In the genomic region with DNA sequence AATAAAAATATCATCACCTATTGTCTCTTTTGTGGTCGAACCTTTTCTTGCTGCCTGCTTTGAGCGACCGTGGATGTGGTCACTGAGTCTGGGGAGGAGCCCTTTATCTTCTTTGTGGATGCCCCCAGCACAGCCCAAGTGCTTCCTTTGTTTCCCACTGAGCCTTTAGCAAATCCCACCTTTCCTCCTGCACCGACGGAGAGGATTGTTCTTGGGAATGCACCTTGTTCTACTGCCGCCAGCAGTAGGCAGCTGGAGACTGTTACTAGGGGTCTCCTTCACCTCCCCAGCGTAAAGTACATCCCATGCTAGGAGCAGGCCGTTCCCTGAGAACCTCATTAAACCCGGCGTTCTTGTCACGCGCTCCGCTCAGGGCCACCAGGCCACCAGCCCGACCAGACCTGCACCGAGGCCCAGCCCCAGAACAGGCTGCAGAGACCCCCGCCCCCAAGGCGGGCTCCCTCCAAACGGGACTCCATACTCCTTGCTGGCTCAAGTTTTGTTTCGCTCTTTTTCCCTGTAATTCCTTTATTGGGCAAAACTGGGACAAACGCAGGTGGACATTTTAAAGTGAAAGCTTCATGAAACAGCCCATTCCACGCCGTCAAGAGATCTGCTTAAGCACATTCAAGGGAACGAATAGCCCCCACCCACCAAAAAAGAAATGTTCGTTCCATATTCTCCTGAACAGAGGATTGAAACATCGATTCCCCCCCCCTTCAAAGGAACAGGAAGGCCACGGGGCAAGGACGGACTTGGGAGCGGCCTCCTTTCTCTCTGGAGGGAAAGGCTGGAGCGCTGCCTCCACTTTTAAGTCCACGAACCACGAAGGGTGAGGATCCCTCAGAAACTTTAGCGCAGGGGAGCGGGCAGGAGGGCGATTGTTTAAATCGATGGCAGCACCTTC, we compare ENCODE assay signal across 8 cellular contexts. TPM values are rescaled to one million over a fixed set of nuclear protein-coding genes. Genes with fewer than 3 reads are reported as not detected.
DNase-seq lines count a peak whose midpoint lies in the region; ATAC-seq, FAIRE-seq and TF ChIP-seq lines count a peak whose summit lies in the region.

No MANE protein-coding gene starts in this region.

- H4K20me1 ChIP-seq in HepG2 (ENCODE audit: insufficient read depth, low read length), result peaks cover 34% of the 10 kb centered on the region

- intact Hi-C loops in HepG2 (cut with micrococcal nuclease; ENCODE audit: unreplicated experiment), result loop anchor here (1.0 to 5.0 kb wide), 2 partner anchors 36 to 118 kb away; no protein-coding TSS in a partner anchor

- peak; percentile 64 to 81 (median 69) for DNase-seq in NCI-H1417 (lab: John Stamatoyannopoulos, UW)
- no peak for DNase-seq in NCI-H1417 treated with DMSO at 0.1 percent for 48 hours (lab: John Stamatoyannopoulos, UW)
- DNase-seq in NCI-H1105 (lab: John Stamatoyannopoulos, UW), result peak; percentile 54
- DNase-seq in dermis blood vessel endothelial cell, result peak; percentile 74
- DNase-seq in HepG2 (ENCODE audit: low spot score), result peak; percentile 78
- peak; percentile 15 to 38 for DNase-seq in stimulated activated CD4-positive, alpha-beta T cell treated with anti-CD3 and anti-CD28 coated beads, Interleukin-4, amount 100 ng/mL, for 4 hours
- no peak for DNase-seq in mesenteric fat pad (ENCODE audit: low spot score)

- H3K4me2 ChIP-seq in HepG2 (ENCODE audit: low read depth, low read length), result peak overlapping the region; percentile 91

- in situ Hi-C loops in HepG2 (cut with HindIII; ENCODE audit: extremely low pct_ligation_motif_present, low pct_unique_long_range_greater_than_20kb), result no loop called here

- H3K27ac ChIP-seq in VCaP, result peak overlapping the region; percentile 100
- H3K27ac ChIP-seq in HepG2 (ENCODE audit: extremely low read length, insufficient read depth, low read length), result peak overlapping the region; percentile 99

- H3K27me3 ChIP-seq in HepG2 (ENCODE audit: control insufficient read depth in 1 of 2, insufficient read depth in 2 of 2, low read length in 2 of 2), result no peaks in the 10 kb centered on the region; a peak in 1 of 5 replicates

- FAIRE-seq in HepG2 (lab: Jason Lieb, UNC), result peak; percentile 64

- TF ChIP-seq CTCF in VCaP (conservative IDR thresholded peaks at IDR 0.05) (no peak), HepG2 (CRISPR knock-in tag; IDR thresholded peaks at IDR 0.05) (peak; percentile 79)

- H3K9me3 ChIP-seq in HepG2 (ENCODE audit: low read length), result no peaks in the 10 kb centered on the region

- peaks cover 38% of the 10 kb centered on the region for H3K4me1 ChIP-seq in HepG2 (ENCODE audit: insufficient read depth, low read length)

- H3K9ac ChIP-seq in HepG2 (ENCODE audit: insufficient read depth, low read depth, low read length), result peak overlapping the region; percentile 99

- TSS peak; percentile 76 for BruUV-seq in HepG2 (replicated peaks; lab: Mats Ljungman, UMichigan)

- TF ChIP-seq POLR2A in HepG2 (IDR thresholded peaks at IDR 0.05; ENCODE audit: insufficient read depth in 1 of 2, low read depth in 2 of 2, low read length in 2 of 2), result peak; percentile 74 to 79

- H3K79me2 ChIP-seq in HepG2 (ENCODE audit: insufficient read depth, low read length), result peaks cover 53% of the 10 kb centered on the region

- H2AFZ ChIP-seq in HepG2 (ENCODE audit: low read length), result peak overlapping the region; percentile 12

- TF ChIP-seq RAD21 in HepG2 (CRISPR knock-in tag; IDR thresholded peaks at IDR 0.05), result peak; percentile 66

- ATAC-seq in HepG2, result peak; percentile 55

- POLR2A ChIA-PET in HepG2 (lab: Yijun Ruan, JAX), result interaction anchor here (0.6 to 11.7 kb wide), 51 partner anchors 14 to 231 kb away, joined by 3 to 445 read pairs (median 10); a partner anchor contains a TSS

- CTCF ChIA-PET in HepG2 (lab: Yijun Ruan, JAX; ENCODE audit: low intra/inter-chr PET ratio, low total read pairs), result interaction anchor here (1.1 to 3.0 kb wide), 2 partner anchors 14 to 117 kb away, joined by 5 to 25 read pairs; no protein-coding TSS in a partner anchor

- peak overlapping the region; percentile 81 to 96 (median 95) for H3K4me3 ChIP-seq in HepG2 (replicated peaks in 1 of 3; ENCODE audit: insufficient read depth in 1 of 3, low read depth in 2 of 3, low read length in 3 of 3)

- peaks cover 11 to 26% of the 10 kb centered on the region in 2 experiments; a peak in 4 of 5 replicates for H3K36me3 ChIP-seq in HepG2 (replicated peaks in 1 of 2; ENCODE audit: control insufficient read depth in 1 of 2, insufficient read depth in 2 of 2, low read length in 2 of 2)

- WGBS in HepG2 (ENCODE audit: low lambda C conversion rate), result 1% methylated on average over 34 of the region's 35 CpGs

- TF ChIP-seq EP300 in HepG2 (IDR thresholded peaks at IDR 0.05; ENCODE audit: low read depth in 2 of 2, low read length in 2 of 2) (0 out of 4 replicates have a peak, but pooled peaks of 1 of the 2 experiments have one; percentile 11), HepG2 (CRISPR knock-in tag; IDR thresholded peaks at IDR 0.05; ENCODE audit: borderline replicate concordance) (no peak)

RNA-seq across cellular contexts. Expression of a gene that starts 1.1 kb away (rescaled TPM):
- total RNA-seq in dermis blood vessel endothelial cell, result 64.3 and 89.6 TPM in 2 replicates
- 55.8 and 155 TPM in 2 replicates for total RNA-seq in HepG2 (2016; rRNA removed; fragmentation: Illumina TruSeq; extraction: Trizol)
- 17.0 and 17.4 TPM in 2 replicates for total RNA-seq in HepG2 (2016; cell fraction: cytosol; rRNA removed; fragmentation: Illumina TruSeq; extraction: Trizol; ENCODE audit: low read depth)
- 56.1 and 159 TPM in 2 replicates for total RNA-seq in HepG2 (2016; cell fraction: insoluble cytoplasmic fraction; rRNA removed; fragmentation: Illumina TruSeq; extraction: Trizol)
- total RNA-seq in HepG2 (2016; cell fraction: membrane; rRNA removed; fragmentation: Illumina TruSeq; extraction: Trizol), result 24.5 and 25.4 TPM in 2 replicates
- 512 and 527 TPM in 2 replicates for total RNA-seq in HepG2 (2016; cell fraction: nucleus; rRNA removed; fragmentation: Illumina TruSeq; extraction: Trizol)
- polyA plus RNA-seq in HepG2 (2011; rRNA removed), result 331 and 367 TPM in 2 replicates
- 57.6 and 71.2 TPM in 2 replicates for polyA plus RNA-seq in HepG2 (2011; cell fraction: cytosol; rRNA removed)
- polyA plus RNA-seq in HepG2 (2011; cell fraction: nucleus; rRNA removed), result 1,062 and 1,322 TPM in 2 replicates
- 226 and 241 TPM in 2 replicates for polyA plus RNA-seq in HepG2 (2012)
- 3.7 and 4.3 TPM in 2 replicates for polyA plus RNA-seq in HepG2 (2016; cell fraction: cytosol; fragmentation: Illumina TruSeq; extraction: Trizol; ENCODE audit: low read depth)
- polyA plus RNA-seq in HepG2 (2016; cell fraction: insoluble cytoplasmic fraction; fragmentation: Illumina TruSeq; extraction: Trizol; ENCODE audit: low read depth), result 67.1 and 68.7 TPM in 2 replicates
- 13.5 TPM in 2 replicates for polyA plus RNA-seq in HepG2 (2016; cell fraction: membrane; fragmentation: Illumina TruSeq; extraction: Trizol; ENCODE audit: low read depth)
- 1,060 and 1,066 TPM in 2 replicates for polyA plus RNA-seq in HepG2 (2016; cell fraction: nucleus; fragmentation: Illumina TruSeq; extraction: Trizol; ENCODE audit: insufficient read depth, low read depth)
- 260 and 404 TPM in 2 replicates for polyA minus RNA-seq in HepG2 (2011; rRNA and poly(A)+ RNA removed; ENCODE audit: low replicate concordance)
- 43.2 and 67.4 TPM in 2 replicates for polyA minus RNA-seq in HepG2 (2011; cell fraction: cytosol; rRNA and poly(A)+ RNA removed)
- 961 and 1,136 TPM in 2 replicates for polyA minus RNA-seq in HepG2 (2011; cell fraction: nucleus; rRNA and poly(A)+ RNA removed)
- total RNA-seq in mesenteric fat pad, result 494 TPM

RNA-seq across cellular contexts. Expression of a gene that starts 23.4 kb away (rescaled TPM):
- 57.3 and 58.7 TPM in 2 replicates for total RNA-seq in dermis blood vessel endothelial cell
- 51.3 and 103 TPM in 2 replicates for total RNA-seq in HepG2 (2016; rRNA removed; fragmentation: Illumina TruSeq; extraction: Trizol)
- 17.1 and 22.7 TPM in 2 replicates for total RNA-seq in HepG2 (2016; cell fraction: cytosol; rRNA removed; fragmentation: Illumina TruSeq; extraction: Trizol; ENCODE audit: low read depth)
- total RNA-seq in HepG2 (2016; cell fraction: insoluble cytoplasmic fraction; rRNA removed; fragmentation: Illumina TruSeq; extraction: Trizol), result 48.3 and 106 TPM in 2 replicates
- total RNA-seq in HepG2 (2016; cell fraction: membrane; rRNA removed; fragmentation: Illumina TruSeq; extraction: Trizol), result 29.4 and 31.6 TPM in 2 replicates
- 105 and 118 TPM in 2 replicates for total RNA-seq in HepG2 (2016; cell fraction: nucleus; rRNA removed; fragmentation: Illumina TruSeq; extraction: Trizol)
- polyA plus RNA-seq in HepG2 (2011; rRNA removed), result 72.5 and 74.9 TPM in 2 replicates
- 69.2 and 77.6 TPM in 2 replicates for polyA plus RNA-seq in HepG2 (2011; cell fraction: cytosol; rRNA removed)
- 125 and 131 TPM in 2 replicates for polyA plus RNA-seq in HepG2 (2011; cell fraction: nucleus; rRNA removed)
- 61.2 and 76.7 TPM in 2 replicates for polyA plus RNA-seq in HepG2 (2012)
- 13.3 and 16.7 TPM in 2 replicates for polyA plus RNA-seq in HepG2 (2016; cell fraction: cytosol; fragmentation: Illumina TruSeq; extraction: Trizol; ENCODE audit: low read depth)
- polyA plus RNA-seq in HepG2 (2016; cell fraction: insoluble cytoplasmic fraction; fragmentation: Illumina TruSeq; extraction: Trizol; ENCODE audit: low read depth), result 30.8 and 40.7 TPM in 2 replicates
- 17.3 and 20.9 TPM in 2 replicates for polyA plus RNA-seq in HepG2 (2016; cell fraction: membrane; fragmentation: Illumina TruSeq; extraction: Trizol; ENCODE audit: low read depth)
- polyA plus RNA-seq in HepG2 (2016; cell fraction: nucleus; fragmentation: Illumina TruSeq; extraction: Trizol; ENCODE audit: insufficient read depth, low read depth), result 107 and 111 TPM in 2 replicates
- 104 and 294 TPM in 2 replicates for polyA minus RNA-seq in HepG2 (2011; rRNA and poly(A)+ RNA removed; ENCODE audit: low replicate concordance)
- 49.5 and 52.3 TPM in 2 replicates for polyA minus RNA-seq in HepG2 (2011; cell fraction: cytosol; rRNA and poly(A)+ RNA removed)
- 129 and 159 TPM in 2 replicates for polyA minus RNA-seq in HepG2 (2011; cell fraction: nucleus; rRNA and poly(A)+ RNA removed)
- 45.6 TPM for total RNA-seq in mesenteric fat pad

RNA-seq across cellular contexts. Expression of a gene that starts 39.5 kb away (rescaled TPM):
- total RNA-seq in dermis blood vessel endothelial cell (6.8 and 7.5 TPM in 2 replicates), HepG2 (2016; rRNA removed; fragmentation: Illumina TruSeq; extraction: Trizol) (83.3 and 97.0 TPM in 2 replicates), mesenteric fat pad (73.3 TPM)
- total RNA-seq in HepG2 (2016; cell fraction: cytosol; rRNA removed; fragmentation: Illumina TruSeq; extraction: Trizol; ENCODE audit: low read depth), result 33.0 and 34.9 TPM in 2 replicates
- 91.8 and 96.6 TPM in 2 replicates for total RNA-seq in HepG2 (2016; cell fraction: insoluble cytoplasmic fraction; rRNA removed; fragmentation: Illumina TruSeq; extraction: Trizol)
- 38.7 and 40.7 TPM in 2 replicates for total RNA-seq in HepG2 (2016; cell fraction: membrane; rRNA removed; fragmentation: Illumina TruSeq; extraction: Trizol)
- 36.3 and 40.3 TPM in 2 replicates for total RNA-seq in HepG2 (2016; cell fraction: nucleus; rRNA removed; fragmentation: Illumina TruSeq; extraction: Trizol)
- 151 and 157 TPM in 2 replicates for polyA plus RNA-seq in HepG2 (2011; rRNA removed)
- 149 and 196 TPM in 2 replicates for polyA plus RNA-seq in HepG2 (2011; cell fraction: cytosol; rRNA removed)
- polyA plus RNA-seq in HepG2 (2011; cell fraction: nucleus; rRNA removed), result 67.9 and 94.0 TPM in 2 replicates
- 146 and 149 TPM in 2 replicates for polyA plus RNA-seq in HepG2 (2012)
- polyA plus RNA-seq in HepG2 (2016; cell fraction: cytosol; fragmentation: Illumina TruSeq; extraction: Trizol; ENCODE audit: low read depth), result 45.1 and 52.0 TPM in 2 replicates
- polyA plus RNA-seq in HepG2 (2016; cell fraction: insoluble cytoplasmic fraction; fragmentation: Illumina TruSeq; extraction: Trizol; ENCODE audit: low read depth), result 141 and 157 TPM in 2 replicates
- polyA plus RNA-seq in HepG2 (2016; cell fraction: membrane; fragmentation: Illumina TruSeq; extraction: Trizol; ENCODE audit: low read depth), result 48.0 and 51.7 TPM in 2 replicates
- polyA plus RNA-seq in HepG2 (2016; cell fraction: nucleus; fragmentation: Illumina TruSeq; extraction: Trizol; ENCODE audit: insufficient read depth, low read depth), result 89.3 and 90.1 TPM in 2 replicates
- 33.8 and 60.6 TPM in 2 replicates for polyA minus RNA-seq in HepG2 (2011; rRNA and poly(A)+ RNA removed; ENCODE audit: low replicate concordance)
- polyA minus RNA-seq in HepG2 (2011; cell fraction: cytosol; rRNA and poly(A)+ RNA removed), result 17.8 and 20.1 TPM in 2 replicates
- 16.2 and 24.6 TPM in 2 replicates for polyA minus RNA-seq in HepG2 (2011; cell fraction: nucleus; rRNA and poly(A)+ RNA removed)

RNA-seq across cellular contexts. Expression of a gene that starts 46.4 kb away (rescaled TPM):
- 45.3 and 132 TPM in 2 replicates for total RNA-seq in dermis blood vessel endothelial cell
- total RNA-seq in HepG2 (2016; rRNA removed; fragmentation: Illumina TruSeq; extraction: Trizol), result 7.2 and 9.0 TPM in 2 replicates
- total RNA-seq in HepG2 (2016; cell fraction: cytosol; rRNA removed; fragmentation: Illumina TruSeq; extraction: Trizol; ENCODE audit: low read depth), result 13.9 and 18.3 TPM in 2 replicates
- total RNA-seq in HepG2 (2016; cell fraction: insoluble cytoplasmic fraction; rRNA removed; fragmentation: Illumina TruSeq; extraction: Trizol), result 7.1 and 9.2 TPM in 2 replicates
- total RNA-seq in HepG2 (2016; cell fraction: membrane; rRNA removed; fragmentation: Illumina TruSeq; extraction: Trizol), result 12.5 and 15.9 TPM in 2 replicates
- total RNA-seq in HepG2 (2016; cell fraction: nucleus; rRNA removed; fragmentation: Illumina TruSeq; extraction: Trizol), result 3.2 and 4.0 TPM in 2 replicates
- 56.7 and 68.6 TPM in 2 replicates for polyA plus RNA-seq in HepG2 (2011; rRNA removed)
- 87.7 and 90.8 TPM in 2 replicates for polyA plus RNA-seq in HepG2 (2011; cell fraction: cytosol; rRNA removed)
- polyA plus RNA-seq in HepG2 (2011; cell fraction: nucleus; rRNA removed), result 35.8 and 44.7 TPM in 2 replicates
- polyA plus RNA-seq in HepG2 (2012), result 39.4 and 46.3 TPM in 2 replicates
- 27.3 and 33.3 TPM in 2 replicates for polyA plus RNA-seq in HepG2 (2016; cell fraction: cytosol; fragmentation: Illumina TruSeq; extraction: Trizol; ENCODE audit: low read depth)
- polyA plus RNA-seq in HepG2 (2016; cell fraction: insoluble cytoplasmic fraction; fragmentation: Illumina TruSeq; extraction: Trizol; ENCODE audit: low read depth), result 20.9 and 22.2 TPM in 2 replicates
- polyA plus RNA-seq in HepG2 (2016; cell fraction: membrane; fragmentation: Illumina TruSeq; extraction: Trizol; ENCODE audit: low read depth), result 21.7 and 27.9 TPM in 2 replicates
- 11.7 and 13.5 TPM in 2 replicates for polyA plus RNA-seq in HepG2 (2016; cell fraction: nucleus; fragmentation: Illumina TruSeq; extraction: Trizol; ENCODE audit: insufficient read depth, low read depth)
- polyA minus RNA-seq in HepG2 (2011; rRNA and poly(A)+ RNA removed; ENCODE audit: low replicate concordance), result 5.5 and 44.4 TPM in 2 replicates
- polyA minus RNA-seq in HepG2 (2011; cell fraction: cytosol; rRNA and poly(A)+ RNA removed), result 7.3 and 9.1 TPM in 2 replicates
- 2.0 and 4.9 TPM in 2 replicates for polyA minus RNA-seq in HepG2 (2011; cell fraction: nucleus; rRNA and poly(A)+ RNA removed)
- total RNA-seq in mesenteric fat pad, result 70.3 TPM

RNA-seq across cellular contexts. Expression of a gene that starts 57.7 kb away (rescaled TPM):
- 151 and 208 TPM in 2 replicates for total RNA-seq in dermis blood vessel endothelial cell
- 224 and 234 TPM in 2 replicates for total RNA-seq in HepG2 (2016; rRNA removed; fragmentation: Illumina TruSeq; extraction: Trizol)
- total RNA-seq in HepG2 (2016; cell fraction: cytosol; rRNA removed; fragmentation: Illumina TruSeq; extraction: Trizol; ENCODE audit: low read depth), result 68.8 and 79.7 TPM in 2 replicates
- 237 and 239 TPM in 2 replicates for total RNA-seq in HepG2 (2016; cell fraction: insoluble cytoplasmic fraction; rRNA removed; fragmentation: Illumina TruSeq; extraction: Trizol)
- 60.8 and 63.4 TPM in 2 replicates for total RNA-seq in HepG2 (2016; cell fraction: membrane; rRNA removed; fragmentation: Illumina TruSeq; extraction: Trizol)
- total RNA-seq in HepG2 (2016; cell fraction: nucleus; rRNA removed; fragmentation: Illumina TruSeq; extraction: Trizol), result 99.4 and 107 TPM in 2 replicates
- 578 and 594 TPM in 2 replicates for polyA plus RNA-seq in HepG2 (2011; rRNA removed)
- polyA plus RNA-seq in HepG2 (2011; cell fraction: cytosol; rRNA removed), result 700 and 712 TPM in 2 replicates
- polyA plus RNA-seq in HepG2 (2011; cell fraction: nucleus; rRNA removed), result 285 and 326 TPM in 2 replicates
- 240 and 307 TPM in 2 replicates for polyA plus RNA-seq in HepG2 (2012)
- polyA plus RNA-seq in HepG2 (2016; cell fraction: cytosol; fragmentation: Illumina TruSeq; extraction: Trizol; ENCODE audit: low read depth), result 54.1 and 54.2 TPM in 2 replicates
- 189 and 200 TPM in 2 replicates for polyA plus RNA-seq in HepG2 (2016; cell fraction: insoluble cytoplasmic fraction; fragmentation: Illumina TruSeq; extraction: Trizol; ENCODE audit: low read depth)
- polyA plus RNA-seq in HepG2 (2016; cell fraction: membrane; fragmentation: Illumina TruSeq; extraction: Trizol; ENCODE audit: low read depth), result 43.8 and 45.1 TPM in 2 replicates
- polyA plus RNA-seq in HepG2 (2016; cell fraction: nucleus; fragmentation: Illumina TruSeq; extraction: Trizol; ENCODE audit: insufficient read depth, low read depth), result 124 and 147 TPM in 2 replicates
- 200 and 300 TPM in 2 replicates for polyA minus RNA-seq in HepG2 (2011; rRNA and poly(A)+ RNA removed; ENCODE audit: low replicate concordance)
- 65.6 and 78.5 TPM in 2 replicates for polyA minus RNA-seq in HepG2 (2011; cell fraction: cytosol; rRNA and poly(A)+ RNA removed)
- 59.9 and 82.9 TPM in 2 replicates for polyA minus RNA-seq in HepG2 (2011; cell fraction: nucleus; rRNA and poly(A)+ RNA removed)
- total RNA-seq in mesenteric fat pad, result 110 TPM

Comparison
In these comparisons a context has a peak if more than half of its experiments do, and no peak if none do; other contexts are left out.
1. DNase-seq: peak in NCI-H1417 (3 of 3), NCI-H1105 (single experiment), dermis blood vessel endothelial cell (single experiment), HepG2 (single experiment) and stimulated activated CD4-positive, alpha-beta T cell treated with anti-CD3 and anti-CD28 coated beads, Interleukin-4, amount 100 ng/mL, for 4 hours (2 of 2); none in NCI-H1417 treated with DMSO at 0.1 percent for 48 hours (single experiment) and mesenteric fat pad (single experiment).